Comparison of ENCODE assay signal across 21 cellular contexts in genomic region chr7:97313900-97314299, GRCh38.
A peak's percentile ranks its signal among the peaks of the same experiment; 100 is the strongest.
DNase-seq lines count a peak whose midpoint lies in the region; ATAC-seq, FAIRE-seq and TF ChIP-seq lines count a peak whose summit lies in the region.
"Had no signal": no experiment of that assay in that cellular context is flagged by ENCODE, and none has a peak within 500 bp of the region (broad histone marks: within the 10 kb centered on the region; RNA-seq: fewer than 3 reads in every experiment).

No MANE protein-coding gene starts in this region.

- DNase-seq in ELF-1 (ENCODE audit: low read depth, low spot score) (peak; percentile 73), H1 (ENCODE audit: low read depth in 1 of 2, low spot score in 2 of 2) (peak in 1 of 2 experiments; percentile 7), iPS-NIHi11 (ENCODE audit: low spot score) (peak; percentile 16), anterior cingulate cortex (lab: John Stamatoyannopoulos, UW) (no peak), left colon (no peak), ureter (ENCODE audit: low spot score) (no peak), NCI-H1105 (lab: John Stamatoyannopoulos, UW) (no peak)
- DNase-seq: AML-193; Caco-2; CD4-positive, alpha-beta T cell; GDM1; GOT3; HCEC 1CT had no signal

- H4K91ac ChIP-seq in H1 (replicated peaks; ENCODE audit: insufficient read length, low read length), result no peak overlapping the region

- no peak overlapping the region for H3K4ac ChIP-seq in H1 (replicated peaks; ENCODE audit: insufficient read length, low read depth, low read length)

- no peak overlapping the region for H4K8ac ChIP-seq in H1 (ENCODE audit: extremely low read depth, insufficient read depth, low read length)

- H4K20me1 ChIP-seq in H1 (replicated peaks in 1 of 2; ENCODE audit: control insufficient read depth in 1 of 2, insufficient read depth in 2 of 2, low read length in 2 of 2), result no peaks in the 10 kb centered on the region

- H3K36me3 ChIP-seq in HUES48 (ENCODE audit: control insufficient read depth, insufficient read depth, low read length) (no peaks in the 10 kb centered on the region), H1 (ENCODE audit: control insufficient read depth in 2 of 4, insufficient read depth in 4 of 4, low read length in 3 of 4) (peaks cover 0 to 4% (median 0%) of the 10 kb centered on the region in 4 experiments; a peak in 1 of 8 replicates)

- no peak for TF ChIP-seq CTCF in H1 (IDR thresholded peaks at IDR 0.05; ENCODE audit: control extremely low read depth in 1 of 3, insufficient read depth in 1 of 3, low read depth in 1 of 3, low read length in 3 of 3)

- H3K23me2 ChIP-seq in H1 (ENCODE audit: low read depth, low read length), result no peaks in the 10 kb centered on the region

- H3K79me2 ChIP-seq in H1 (ENCODE audit: control insufficient read depth in 1 of 2, insufficient read depth in 2 of 2, low read length in 2 of 2), result no peaks in the 10 kb centered on the region

- FAIRE-seq in H1 (lab: Jason Lieb, UNC), result no peak
- FAIRE-seq: A549, D721Med, GM12892, GM18507, HTR-8/SVneo had no signal

- no peak overlapping the region for H3K4me3 ChIP-seq in HUES48 (ENCODE audit: low read depth, low read length)
- no peak overlapping the region for H3K4me3 ChIP-seq in H1 (ENCODE audit: extremely low read depth in 1 of 4, insufficient read depth in 2 of 4, low read depth in 3 of 4, low read length in 4 of 4)
- H3K4me3 ChIP-seq: A549 had no signal

- POLR2A ChIA-PET in H1 (lab: Charles Lee; ENCODE audit: partially characterized antibody), result no interaction called here

- TF ChIP-seq RAD21 in H1 (IDR thresholded peaks at IDR 0.05 in 1 of 2, conservative IDR thresholded peaks at IDR 0.05 in 1 of 2; ENCODE audit: low read depth in 2 of 2, low read length in 2 of 2), result no peak

- peak overlapping the region; percentile 68; the same call in 1 of the 2 replicates for H2BK12ac ChIP-seq in H1 (ENCODE audit: low read depth, low read length)

- H3K4me2 ChIP-seq in H1 (ENCODE audit: insufficient read depth in 1 of 2, low read depth in 2 of 2, low read length in 2 of 2), result no peak overlapping the region
- H3K4me2 ChIP-seq: A549 had no signal

- H3K79me1 ChIP-seq in H1 (ENCODE audit: low read depth, low read length), result no peaks in the 10 kb centered on the region

- H3K9ac ChIP-seq in HUES48 (ENCODE audit: low read depth, low read length) (no peak overlapping the region), H1 (replicated peaks in 1 of 4; ENCODE audit: extremely low read depth in 1 of 4, low read depth in 3 of 4, low read length in 3 of 4) (no peak overlapping the region)

- H3K18ac ChIP-seq in H1 (ENCODE audit: extremely low read depth, low read length), result no peak overlapping the region

- H3K56ac ChIP-seq in H1 (replicated peaks; ENCODE audit: insufficient read length, low read depth, low read length), result no peak overlapping the region

- H3K27ac ChIP-seq in HUES48 (ENCODE audit: low read depth, low read length) (peak overlapping the region; percentile 52), H1 (ENCODE audit: low read depth, low read length) (no peak overlapping the region)
- H3K27ac ChIP-seq: 22Rv1, A549, C4-2B had no signal

- H2AK5ac ChIP-seq in H1 (ENCODE audit: low read depth, low read length), result no peak overlapping the region

- no peak for ATAC-seq in left colon
- ATAC-seq: A549 had no signal

- no peak overlapping the region for H4K5ac ChIP-seq in H1 (ENCODE audit: insufficient read length, low read depth, low read length)

- H3K9me3 ChIP-seq in HUES48 (ENCODE audit: control insufficient read depth, insufficient read depth, low read length) (peaks cover 10% of the 10 kb centered on the region), H1 (ENCODE audit: insufficient read depth in 2 of 2, low read depth in 1 of 2, low read length in 1 of 2) (peaks cover 14 to 17% of the 10 kb centered on the region in 2 experiments)
- H3K9me3 ChIP-seq: A549 had no signal

- H3K14ac ChIP-seq in H1 (ENCODE audit: insufficient read length), result no peak overlapping the region

- no peak overlapping the region for H2BK15ac ChIP-seq in H1 (ENCODE audit: low read length)

- CTCF ChIA-PET in H1 (lab: Charles Lee; ENCODE audit: partially characterized antibody), result interaction anchor here (0.9 kb wide), 1 partner anchor 11 kb away, joined by 3 read pairs; no protein-coding TSS in a partner anchor

- H2BK20ac ChIP-seq in H1 (ENCODE audit: low read length), result no peak overlapping the region

- WGBS in H1 (ENCODE audit: extremely low coverage in 1 of 2, insufficient coverage in 1 of 2, insufficient read length in 1 of 2, insufficient replicate concordance in 2 of 2, low coverage in 1 of 2, low lambda C conversion rate in 2 of 2, missing lambda C conversion rate in 1 of 2), 2 experiments, result 70% methylated on average over 4 of the region's 4 CpGs; no CpG with 5 or more reads in 1 of the 2 experiments

- intact Hi-C loops in left colon (cut with DNase I, micrococcal nuclease), result no loop called here

- peak overlapping the region; percentile 24; the same call in 1 of the 2 replicates for H2BK5ac ChIP-seq in H1 (ENCODE audit: low read depth, low read length)

- TF ChIP-seq POLR2A in H1 (IDR thresholded peaks at IDR 0.05; ENCODE audit: control extremely low read depth in 1 of 2, low read depth in 2 of 2, low read length in 2 of 2), result no peak

- no peak overlapping the region for H3K23ac ChIP-seq in H1 (ENCODE audit: insufficient read length)

- no peak overlapping the region for H2AFZ ChIP-seq in H1 (ENCODE audit: low read length)

- H3K4me1 ChIP-seq in HUES48 (ENCODE audit: control insufficient read depth, insufficient read depth, low read length) (peaks cover 7% of the 10 kb centered on the region; the same call in 1 of the 2 replicates), H1 (replicated peaks in 1 of 4; ENCODE audit: control insufficient read depth in 3 of 4, insufficient read depth in 4 of 4, low read length in 3 of 4) (peaks cover 0 to 3% (median 0%) of the 10 kb centered on the region in 4 experiments; a peak in 1 of 7 replicates)
- H3K4me1 ChIP-seq: A549, Caco-2 had no signal

- no peak for TF ChIP-seq EP300 in H1 (IDR thresholded peaks at IDR 0.05; ENCODE audit: borderline replicate concordance in 1 of 2, low read depth in 2 of 2, low read length in 2 of 2)

- H3K27me3 ChIP-seq in HUES48 (ENCODE audit: control insufficient read depth, insufficient read depth, low read length) (no peaks in the 10 kb centered on the region), H1 (replicated peaks in 1 of 4; ENCODE audit: control insufficient read depth in 3 of 4, extremely low read depth in 1 of 4, insufficient read depth in 3 of 4, low read length in 3 of 4) (no peaks in the 10 kb centered on the region)

- no peak overlapping the region for H2BK120ac ChIP-seq in H1 (replicated peaks; ENCODE audit: low read depth, low read length)

TF ChIP-seq in H1, 55 proteins besides CTCF, POLR2A, EP300 and RAD21:
- TF ChIP-seq TEAD4 (IDR thresholded peaks at IDR 0.05; ENCODE audit: low read depth, low read length) (peak; percentile 56; the same call in 1 of the 2 replicates), BACH1 (IDR thresholded peaks at IDR 0.05; ENCODE audit: low read length) (no peak)

Comparison
In these comparisons a context has a peak if more than half of its experiments do, and no peak if none do; other contexts are left out.
1. DNase-seq: peak in ELF-1 (single experiment) and iPS-NIHi11 (single experiment); none in anterior cingulate cortex (0 of 58), left colon (0 of 2), ureter (single experiment) and NCI-H1105 (single experiment).